In genomic region chr13:74978596-74978995, GRCh38 we compare ENCODE assay signal across 22 cellular contexts.
DNase-seq lines count a peak whose midpoint lies in the region; ATAC-seq and TF ChIP-seq lines count a peak whose summit lies in the region.
"Had no signal": no experiment of that assay in that cellular context is flagged by ENCODE, and none has a peak within 500 bp of the region (broad histone marks: within the 10 kb centered on the region; RNA-seq: fewer than 3 reads in every experiment).

No MANE protein-coding gene starts in this region.

- no peaks in the 10 kb centered on the region for H3K9me3 Mint-ChIP-seq in nephron progenitor cell
- H3K9me3 Mint-ChIP-seq: activated naive CD4-positive, alpha-beta T cell treated with anti-CD3 and anti-CD28 coated beads, Interleukin-2, amount 10 ng/mL, durations not matched to agents 7 days and 5 days; CD8-positive, alpha-beta T cell; central memory CD8-positive, alpha-beta T cell; stimulated activated memory B cell treated with anti-CD40 and anti-IgM and Interleukin-4, amounts not matched to agents 10 μg/mL and 1 μg/mL and 100 μg/mL, for 72 hours had no signal

- DNase-seq in NCI-H2171 treated with DMSO at 0.1 percent for 48 hours (lab: John Stamatoyannopoulos, UW) (peak; percentile 94), caudate nucleus (lab: John Stamatoyannopoulos, UW) (peak in 45 of 61 donors; percentile 3 to 90 (median 49)), nephron progenitor cell (peak; percentile 5), NCI-H2227 treated with DMSO at 0.1 percent for 48 hours (lab: John Stamatoyannopoulos, UW) (no peak), NCI-H1048 (lab: John Stamatoyannopoulos, UW) (no peak), C1 segment of cervical spinal cord (lab: John Stamatoyannopoulos, UW) (no peak)
- DNase-seq: activated CD4-positive, alpha-beta T cell treated with anti-CD3 and anti-CD28 coated beads for 1 hour; activated naive CD4-positive, alpha-beta T cell treated with anti-CD3 and anti-CD28 coated beads, Interleukin-2, amount 10 ng/mL, durations not matched to agents 7 days and 5 days; activated T-cell treated with anti-CD3 and anti-CD28 coated beads, Interleukin-2, amount 50 U/mL, for 72 hours; CD8-positive, alpha-beta T cell; DMS79 treated with DMSO at 0.1 percent for 48 hours; HCEC 1CT; hippocampal formation; naive B cell; NCI-H1436 treated with DMSO at 0.1 percent for 48 hours; NCI-H345; posterior cingulate gyrus had no signal

- TF ChIP-seq CTCF in nephron progenitor cell (IDR thresholded peaks at IDR 0.05) = no peak

- H3K27me3 Mint-ChIP-seq in nephron progenitor cell (ENCODE audit: low read depth, poor library complexity) = peaks cover 3% of the 10 kb centered on the region
- H3K27me3 Mint-ChIP-seq: activated naive CD4-positive, alpha-beta T cell treated with anti-CD3 and anti-CD28 coated beads, Interleukin-2, amount 10 ng/mL, durations not matched to agents 7 days and 5 days; naive B cell; stimulated activated memory B cell treated with anti-CD40 and anti-IgM and Interleukin-4, amounts not matched to agents 10 μg/mL and 1 μg/mL and 100 μg/mL, for 72 hours had no signal

- no peak overlapping the region for H3K27ac Mint-ChIP-seq in nephron progenitor cell
- H3K27ac Mint-ChIP-seq: activated naive CD4-positive, alpha-beta T cell treated with anti-CD3 and anti-CD28 coated beads, Interleukin-2, amount 10 ng/mL, durations not matched to agents 7 days and 5 days; activated T-cell treated with anti-CD3 and anti-CD28 coated beads, Interleukin-2, amount 50 U/mL, for 72 hours; CD8-positive, alpha-beta T cell; naive B cell; stimulated activated memory B cell treated with anti-CD40 and anti-IgM and Interleukin-4, amounts not matched to agents 10 μg/mL and 1 μg/mL and 100 μg/mL, for 72 hours had no signal

- H3K4me3 Mint-ChIP-seq in nephron progenitor cell = no peak overlapping the region
- H3K4me3 Mint-ChIP-seq: activated naive CD4-positive, alpha-beta T cell treated with anti-CD3 and anti-CD28 coated beads, Interleukin-2, amount 10 ng/mL, durations not matched to agents 7 days and 5 days; activated T-cell treated with anti-CD3 and anti-CD28 coated beads, Interleukin-2, amount 50 U/mL, for 72 hours; CD8-positive, alpha-beta T cell; central memory CD8-positive, alpha-beta T cell; naive B cell; stimulated activated memory B cell treated with anti-CD40 and anti-IgM and Interleukin-4, amounts not matched to agents 10 μg/mL and 1 μg/mL and 100 μg/mL, for 72 hours had no signal

- H3K36me3 Mint-ChIP-seq in nephron progenitor cell (ENCODE audit: low read depth) = no peaks in the 10 kb centered on the region
- H3K36me3 Mint-ChIP-seq: activated naive CD4-positive, alpha-beta T cell treated with anti-CD3 and anti-CD28 coated beads, Interleukin-2, amount 10 ng/mL, durations not matched to agents 7 days and 5 days; CD8-positive, alpha-beta T cell; naive B cell; stimulated activated memory B cell treated with anti-CD40 and anti-IgM and Interleukin-4, amounts not matched to agents 10 μg/mL and 1 μg/mL and 100 μg/mL, for 72 hours had no signal

- peak; percentile 41 for ATAC-seq in GM21619 (IDR thresholded peaks at IDR 0.05; ENCODE audit: unreplicated experiment)
- ATAC-seq: activated T-cell treated with anti-CD3 and anti-CD28 coated beads, Interleukin-2, amount 50 U/mL, for 72 hours; CD8-positive, alpha-beta T cell; stimulated activated memory B cell treated with anti-CD40 and anti-IgM and Interleukin-4, amounts not matched to agents 10 μg/mL and 1 μg/mL and 100 μg/mL, for 72 hours had no signal

- no peak overlapping the region for H3K27ac ChIP-seq in caudate nucleus (ENCODE audit: low read depth, low read length)
- H3K27ac ChIP-seq: epithelial cell of prostate, SK-N-MC had no signal

- H3K4me1 Mint-ChIP-seq in nephron progenitor cell = peaks cover 38% of the 10 kb centered on the region
- H3K4me1 Mint-ChIP-seq: activated naive CD4-positive, alpha-beta T cell treated with anti-CD3 and anti-CD28 coated beads, Interleukin-2, amount 10 ng/mL, durations not matched to agents 7 days and 5 days; central memory CD8-positive, alpha-beta T cell; naive B cell; stimulated activated memory B cell treated with anti-CD40 and anti-IgM and Interleukin-4, amounts not matched to agents 10 μg/mL and 1 μg/mL and 100 μg/mL, for 72 hours had no signal

Comparison
In these comparisons a context has a peak if more than half of its experiments do, and no peak if none do; other contexts are left out.
1. DNase-seq: peak in NCI-H2171 treated with DMSO at 0.1 percent for 48 hours (single experiment), caudate nucleus (45 of 61) and nephron progenitor cell (single experiment); none in NCI-H2227 treated with DMSO at 0.1 percent for 48 hours (single experiment), NCI-H1048 (single experiment) and C1 segment of cervical spinal cord (0 of 14).